Comparison of ENCODE assay signal across 22 cellular contexts in the genomic region with DNA sequence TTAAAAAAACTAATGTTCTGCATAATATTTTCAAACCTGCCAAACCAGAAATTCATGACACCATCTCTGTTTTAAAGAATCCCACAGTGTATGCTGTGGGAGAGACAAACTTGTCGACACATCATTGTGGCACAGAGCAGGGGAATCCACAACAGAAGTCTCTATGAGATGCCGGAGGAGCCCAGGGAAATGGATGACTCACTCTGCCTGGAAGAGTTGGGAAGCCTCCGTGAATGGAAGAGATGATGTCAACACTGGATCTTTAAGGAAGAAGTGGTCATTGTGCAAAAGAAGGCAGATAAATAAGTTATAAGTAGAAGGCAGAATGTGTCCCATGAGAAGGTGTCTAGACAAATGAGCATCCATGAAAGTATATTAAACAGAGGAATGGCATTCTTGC.
A peak's percentile ranks its signal among the peaks of the same experiment; 100 is the strongest.
DNase-seq lines count a peak whose midpoint lies in the region; ATAC-seq and TF ChIP-seq lines count a peak whose summit lies in the region.
"Had no signal": no experiment of that assay in that cellular context is flagged by ENCODE, and none has a peak within 500 bp of the region (broad histone marks: within the 10 kb centered on the region; RNA-seq: fewer than 3 reads in every experiment).

No MANE protein-coding gene starts in this region.

- H3K9me3 Mint-ChIP-seq in naive thymus-derived CD4-positive, alpha-beta T cell: peaks cover 0 to 19% (median 6%) of the 10 kb centered on the region in 11 donors
- H3K9me3 Mint-ChIP-seq in CD14-positive monocyte: peaks cover 3 to 20% (median 11%) of the 10 kb centered on the region in 7 donors

- H3K4me1 ChIP-seq in hepatocyte (ENCODE audit: insufficient read depth) (no peaks in the 10 kb centered on the region), thoracic aorta (ENCODE audit: control insufficient read depth in 1 of 2, low read depth in 2 of 2) (no peaks in the 10 kb centered on the region)
- H3K4me1 ChIP-seq in naive thymus-derived CD4-positive, alpha-beta T cell (ENCODE audit: control insufficient read depth in 2 of 2, insufficient read depth in 2 of 2, low read length in 2 of 2): no peaks in the 10 kb centered on the region
- H3K4me1 ChIP-seq: esophagus muscularis mucosa, SJSA1, uterus had no signal

- peaks cover 0 to 12% (median 0%) of the 10 kb centered on the region in 5 donors for H3K36me3 Mint-ChIP-seq in naive thymus-derived CD4-positive, alpha-beta T cell
- H3K36me3 Mint-ChIP-seq in CD14-positive monocyte: no peaks in the 10 kb centered on the region

- H3K27me3 Mint-ChIP-seq in naive thymus-derived CD4-positive, alpha-beta T cell: no peaks in the 10 kb centered on the region
- no peaks in the 10 kb centered on the region for H3K27me3 Mint-ChIP-seq in CD14-positive monocyte (ENCODE audit: low read depth in 3 of 3)

- no peaks in the 10 kb centered on the region for H3K27me3 ChIP-seq in hepatocyte
- H3K27me3 ChIP-seq in thoracic aorta (replicated peaks; ENCODE audit: insufficient read depth): no peaks in the 10 kb centered on the region
- no peaks in the 10 kb centered on the region for H3K27me3 ChIP-seq in naive thymus-derived CD4-positive, alpha-beta T cell (ENCODE audit: control insufficient read depth in 2 of 2, insufficient read depth in 2 of 2, low read length in 2 of 2)
- H3K27me3 ChIP-seq: esophagus muscularis mucosa, neutrophil, SJSA1, uterus had no signal

- no peaks in the 10 kb centered on the region for H3K9me2 ChIP-seq in hepatocyte (replicated peaks; ENCODE audit: insufficient read depth)

- H2AFZ ChIP-seq in hepatocyte: no peak overlapping the region

- no peak for ATAC-seq in thoracic aorta (ENCODE audit: insufficient number of reproducible peaks, low FRiP score, low read depth)
- no peak for ATAC-seq in naive thymus-derived CD4-positive, alpha-beta T cell
- ATAC-seq: activated CD8-positive, alpha-beta T cell treated with anti-CD3 and anti-CD28 coated beads, Interleukin-2, amount 10 ng/mL, durations not matched to agents 7 days and 5 days had no signal

- POLR2A ChIA-PET in naive thymus-derived CD4-positive, alpha-beta T cell (lab: Charles Lee): no interaction called here

- WGBS in hepatocyte (ENCODE audit: low lambda C conversion rate, missing lambda C conversion rate): 51% methylated on average over 3 of the region's 3 CpGs

- H3K36me3 ChIP-seq in hepatocyte (replicated peaks; ENCODE audit: insufficient read depth, low read depth) (no peaks in the 10 kb centered on the region), thoracic aorta (no peaks in the 10 kb centered on the region)
- H3K36me3 ChIP-seq in naive thymus-derived CD4-positive, alpha-beta T cell (ENCODE audit: control insufficient read depth in 2 of 3, insufficient read depth in 3 of 3, low read length in 3 of 3): no peaks in the 10 kb centered on the region
- H3K36me3 ChIP-seq: esophagus muscularis mucosa, neutrophil, SJSA1, uterus had no signal

- no peak overlapping the region for H3K4me3 ChIP-seq in epithelial cell of esophagus (ENCODE audit: low read length)
- H3K4me3 ChIP-seq in hepatocyte: no peak overlapping the region
- no peak overlapping the region for H3K4me3 ChIP-seq in thoracic aorta
- H3K4me3 ChIP-seq in naive thymus-derived CD4-positive, alpha-beta T cell (ENCODE audit: low read length): no peak overlapping the region
- H3K4me3 ChIP-seq: esophagus muscularis mucosa, SJSA1, uterus had no signal

- H4K20me1 ChIP-seq in hepatocyte (ENCODE audit: insufficient read depth, poor library complexity, severe bottlenecking): no peaks in the 10 kb centered on the region

- TF ChIP-seq CTCF in epithelial cell of esophagus (IDR thresholded peaks at IDR 0.05; ENCODE audit: insufficient read depth, low read depth, low read length, missing control alignments): no peak
- no peak for TF ChIP-seq CTCF in hepatocyte (IDR thresholded peaks at IDR 0.05; ENCODE audit: poor library complexity)
- no peak for TF ChIP-seq CTCF in thoracic aorta (IDR thresholded peaks at IDR 0.05)
- TF ChIP-seq CTCF in CD14-positive monocyte (IDR thresholded peaks at IDR 0.05): no peak

- no peak overlapping the region for H3K4me3 Mint-ChIP-seq in naive thymus-derived CD4-positive, alpha-beta T cell
- no peak overlapping the region for H3K4me3 Mint-ChIP-seq in CD14-positive monocyte
- H3K4me3 Mint-ChIP-seq: activated CD8-positive, alpha-beta T cell treated with anti-CD3 and anti-CD28 coated beads, Interleukin-2, amount 10 ng/mL, durations not matched to agents 7 days and 5 days had no signal

- H3K4me1 Mint-ChIP-seq in naive thymus-derived CD4-positive, alpha-beta T cell: no peaks in the 10 kb centered on the region
- H3K4me1 Mint-ChIP-seq in CD14-positive monocyte: no peaks in the 10 kb centered on the region

- no peaks in the 10 kb centered on the region for H3K9me3 ChIP-seq in hepatocyte (ENCODE audit: low read depth)
- H3K9me3 ChIP-seq in thoracic aorta: no peaks in the 10 kb centered on the region
- no peaks in the 10 kb centered on the region for H3K9me3 ChIP-seq in naive thymus-derived CD4-positive, alpha-beta T cell (ENCODE audit: control insufficient read depth in 2 of 3, low read length in 3 of 3)
- H3K9me3 ChIP-seq: esophagus muscularis mucosa, neutrophil, uterus had no signal

- H3K27ac Mint-ChIP-seq in naive thymus-derived CD4-positive, alpha-beta T cell: no peak overlapping the region
- no peak overlapping the region for H3K27ac Mint-ChIP-seq in CD14-positive monocyte
- H3K27ac Mint-ChIP-seq: activated CD8-positive, alpha-beta T cell treated with anti-CD3 and anti-CD28 coated beads, Interleukin-2, amount 10 ng/mL, durations not matched to agents 7 days and 5 days had no signal

- no peak overlapping the region for H3K4me2 ChIP-seq in hepatocyte

- CTCF ChIA-PET in naive thymus-derived CD4-positive, alpha-beta T cell (lab: Charles Lee): no interaction called here

- no peaks in the 10 kb centered on the region for H3K79me2 ChIP-seq in hepatocyte

- intact Hi-C loops in naive thymus-derived CD4-positive, alpha-beta T cell (cut with micrococcal nuclease): no loop called here
- intact Hi-C loops in CD14-positive monocyte (cut with micrococcal nuclease): no loop called here

- H3K27ac ChIP-seq in hepatocyte (no peak overlapping the region), thoracic aorta (no peak overlapping the region)
- H3K27ac ChIP-seq in naive thymus-derived CD4-positive, alpha-beta T cell (ENCODE audit: low read depth, low read length): no peak overlapping the region
- H3K27ac ChIP-seq: 22Rv1, esophagus muscularis mucosa, neutrophil, SJSA1, uterus had no signal

- peak; percentile 31 for DNase-seq in DMS53 (lab: John Stamatoyannopoulos, UW)
- DNase-seq in DMS53 treated with DMSO at 0.1 percent for 48 hours (lab: John Stamatoyannopoulos, UW; ENCODE audit: unreplicated experiment): no peak
- DNase-seq in epithelial cell of esophagus (ENCODE audit: low read depth): peak; percentile 37
- peak; percentile 25 for DNase-seq in hepatocyte (ENCODE audit: low spot score)
- peak; percentile 3 for DNase-seq in thoracic aorta (ENCODE audit: low spot score)
- DNase-seq in activated CD4-positive, alpha-beta T cell treated with anti-CD3 and anti-CD28 coated beads for 1 hour: no peak
- no peak for DNase-seq in naive thymus-derived CD4-positive, alpha-beta T cell
- no peak for DNase-seq in CD14-positive monocyte (ENCODE audit: low spot score)
- DNase-seq: activated CD8-positive, alpha-beta T cell treated with anti-CD3 and anti-CD28 coated beads, Interleukin-2, amount 10 ng/mL, durations not matched to agents 7 days and 5 days; activated T-cell treated with anti-CD3 and anti-CD28 coated beads, Interleukin-2, amount 50 U/mL, for 1 hour; AML-193; COR-L47; effector CD8-positive, alpha-beta T cell; glutamatergic neuron; NCI-H1694; NCI-H774; stimulated activated CD8-positive, alpha-beta memory T cell treated with anti-CD3 and anti-CD28 coated beads, Interleukin-4, amount 100 ng/mL, for 48 hours; uterus had no signal

Comparison
In these comparisons a context has a peak if more than half of its experiments do, and no peak if none do; other contexts are left out.
1. DNase-seq: peak in DMS53 (single experiment), epithelial cell of esophagus (single experiment), hepatocyte (single experiment) and thoracic aorta (single experiment); none in DMS53 treated with DMSO at 0.1 percent for 48 hours (single experiment), activated CD4-positive, alpha-beta T cell treated with anti-CD3 and anti-CD28 coated beads for 1 hour (single experiment), naive thymus-derived CD4-positive, alpha-beta T cell (0 of 9) and CD14-positive monocyte (single experiment).